Comparison of ENCODE assay signal across 10 cellular contexts in the genomic region with DNA sequence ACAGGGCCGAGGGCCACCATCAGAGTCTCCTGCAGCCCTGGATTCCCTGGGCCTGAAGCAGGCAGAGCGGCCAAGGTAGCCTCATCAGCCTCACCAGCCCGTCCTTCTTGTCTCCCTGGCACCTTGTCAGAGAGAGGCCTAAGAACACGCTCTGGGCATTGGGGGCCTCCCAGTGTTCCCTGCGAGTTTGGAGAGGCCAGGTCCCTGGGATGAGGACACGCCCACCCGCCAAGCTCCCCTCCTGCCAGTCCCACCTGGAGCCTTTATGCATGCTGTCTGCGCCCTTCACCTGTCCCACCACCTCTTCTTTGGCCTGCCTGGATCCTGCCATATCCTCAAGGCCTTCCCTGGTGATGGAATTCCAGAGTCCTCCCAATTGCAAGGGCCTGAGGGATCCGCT.
DNase-seq lines count a peak whose midpoint lies in the region; ATAC-seq and TF ChIP-seq lines count a peak whose summit lies in the region.
"Had no signal": no experiment of that assay in that cellular context is flagged by ENCODE, and none has a peak within 500 bp of the region (broad histone marks: within the 10 kb centered on the region; RNA-seq: fewer than 3 reads in every experiment).

No MANE protein-coding gene starts in this region.

- no peaks in the 10 kb centered on the region for H3K27me3 Mint-ChIP-seq in IgD-negative memory B cell
- H3K27me3 Mint-ChIP-seq: CD4-positive, CD25-positive, alpha-beta regulatory T cell had no signal

- no peaks in the 10 kb centered on the region for H3K36me3 ChIP-seq in DND-41 (ENCODE audit: insufficient read depth, low read length)
- H3K36me3 ChIP-seq in adipocyte (ENCODE audit: control insufficient read depth, insufficient read depth, low read length, severe bottlenecking): no peaks in the 10 kb centered on the region
- H3K36me3 ChIP-seq in psoas muscle (ENCODE audit: insufficient read depth in 1 of 2, low read depth in 1 of 2): no peaks in the 10 kb centered on the region
- no peaks in the 10 kb centered on the region for H3K36me3 ChIP-seq in mammary epithelial cell (ENCODE audit: insufficient read depth, low read length)
- H3K36me3 ChIP-seq: Peyer's patch had no signal

- no TSS peak for BruUV-seq in mammary epithelial cell (replicated peaks; lab: Mats Ljungman, UMichigan)

- no peak for DNase-seq in DND-41
- no peak for DNase-seq in adipocyte (ENCODE audit: low read depth)
- DNase-seq in psoas muscle: peak; percentile 9 to 32
- DNase-seq in mammary epithelial cell: no peak
- no peak for DNase-seq in amniotic stem cell (lab: John Stamatoyannopoulos, UW)
- DNase-seq in T1000 (lab: John Stamatoyannopoulos, UW): no peak
- DNase-seq: NCI-H1694 treated with DMSO at 0.1 percent for 48 hours had no signal

- dilution Hi-C loops in mammary epithelial cell (cut with HindIII; ENCODE audit: low sequenced_read_pairs): loop anchor here (5.0 kb wide), 1 partner anchor 91 kb away; no protein-coding TSS in a partner anchor

- H3K4me3 Mint-ChIP-seq in IgD-negative memory B cell: no peak overlapping the region
- H3K4me3 Mint-ChIP-seq: CD4-positive, CD25-positive, alpha-beta regulatory T cell had no signal

- H4K20me1 ChIP-seq in DND-41 (ENCODE audit: insufficient read depth, low read length) (no peaks in the 10 kb centered on the region), mammary epithelial cell (ENCODE audit: insufficient read depth, low read length) (no peaks in the 10 kb centered on the region)

- H3K4me3 ChIP-seq in DND-41 (ENCODE audit: low read depth in 1 of 2, low read length in 2 of 2) (no peak overlapping the region), adipocyte (ENCODE audit: low read length) (no peak overlapping the region), psoas muscle (no peak overlapping the region), mammary epithelial cell (replicated peaks in 1 of 3; ENCODE audit: insufficient read depth in 1 of 3, low read depth in 2 of 3, low read length in 3 of 3) (no peak overlapping the region)
- H3K4me3 ChIP-seq: Peyer's patch had no signal

- in situ Hi-C loops in mammary epithelial cell (cut with MboI; ENCODE audit: low sequenced_read_pairs in 2 of 2): loop anchor here (10.0 kb wide), 2 partner anchors 204 to 214 kb away; partner anchors contain the start of gene FAM53B (in 1 of the 2)

- H2AFZ ChIP-seq in DND-41 (ENCODE audit: low read depth, low read length) (peak overlapping the region; percentile 63; the same call in 1 of the 2 replicates), mammary epithelial cell (ENCODE audit: low read depth, low read length) (no peak overlapping the region)

- H3K27ac ChIP-seq in DND-41 (ENCODE audit: low read length) (0 out of 2 replicates have a peak overlapping the region, but pooled peaks have one; percentile 17), psoas muscle (no peak overlapping the region), mammary epithelial cell (ENCODE audit: insufficient read depth, low read depth, low read length) (no peak overlapping the region)
- H3K27ac ChIP-seq: Peyer's patch had no signal

- H3K79me2 ChIP-seq in DND-41 (ENCODE audit: insufficient read depth, low read length) (no peaks in the 10 kb centered on the region), mammary epithelial cell (ENCODE audit: insufficient read depth, low read length) (no peaks in the 10 kb centered on the region)

- H3K36me3 Mint-ChIP-seq in IgD-negative memory B cell: no peaks in the 10 kb centered on the region
- H3K36me3 Mint-ChIP-seq: CD4-positive, CD25-positive, alpha-beta regulatory T cell had no signal

- H3K9ac ChIP-seq in DND-41 (ENCODE audit: low read depth, low read length) (peak overlapping the region; percentile 29; the same call in 1 of the 2 replicates), adipocyte (ENCODE audit: low read length) (peak overlapping the region; percentile 35), mammary epithelial cell (ENCODE audit: insufficient read depth, low read length) (no peak overlapping the region)

- intact Hi-C loops in psoas muscle (cut with DNase I): loop anchor here (2.0 to 5.0 kb wide), 5 partner anchors 36 to 296 kb away; partner anchors contain the start of gene FAM53B (in 1 of the 2)
- intact Hi-C loops in mammary epithelial cell (cut with micrococcal nuclease): loop anchor here (1.0 to 10.0 kb wide), 7 partner anchors 141 to 616 kb away; no protein-coding TSS in a partner anchor

- peaks cover 9 to 25% (median 22%) of the 10 kb centered on the region in 3 donors for H3K4me1 Mint-ChIP-seq in IgD-negative memory B cell

- ATAC-seq in DND-41 (ENCODE audit: insufficient read depth, low read depth) (no peak), psoas muscle (no peak)

- H3K4me1 ChIP-seq in DND-41 (ENCODE audit: insufficient read depth, low read length) (peaks cover 9% of the 10 kb centered on the region), adipocyte (ENCODE audit: control insufficient read depth, insufficient read depth, low read length) (no peaks in the 10 kb centered on the region), psoas muscle (no peaks in the 10 kb centered on the region), mammary epithelial cell (ENCODE audit: insufficient read depth, low read length) (peaks cover 12% of the 10 kb centered on the region)

- H3K9me3 ChIP-seq in DND-41 (ENCODE audit: insufficient read depth, low read length, severe bottlenecking): no peaks in the 10 kb centered on the region
- no peaks in the 10 kb centered on the region for H3K9me3 ChIP-seq in adipocyte (ENCODE audit: control insufficient read depth, low read length)
- H3K9me3 ChIP-seq in psoas muscle: no peaks in the 10 kb centered on the region
- no peaks in the 10 kb centered on the region for H3K9me3 ChIP-seq in mammary epithelial cell (replicated peaks; ENCODE audit: insufficient read depth, low read length)
- H3K9me3 ChIP-seq: Peyer's patch had no signal

- TF ChIP-seq CTCF in DND-41 (IDR thresholded peaks at IDR 0.05; ENCODE audit: borderline replicate concordance, extremely low read depth, low read length, poor library complexity, severe bottlenecking) (no peak), psoas muscle (IDR thresholded peaks at IDR 0.05) (no peak), mammary epithelial cell (conservative IDR thresholded peaks at IDR 0.05 in 1 of 2, IDR thresholded peaks at IDR 0.05 in 1 of 2; ENCODE audit: extremely low read depth in 1 of 2, insufficient read depth in 1 of 2, low read depth in 1 of 2, low read length in 2 of 2) (no peak)

- no peaks in the 10 kb centered on the region for H3K9me3 Mint-ChIP-seq in IgD-negative memory B cell
- H3K9me3 Mint-ChIP-seq: CD4-positive, CD25-positive, alpha-beta regulatory T cell had no signal

- H3K4me2 ChIP-seq in DND-41 (ENCODE audit: insufficient read depth, low read length) (no peak overlapping the region), mammary epithelial cell (ENCODE audit: insufficient read depth, low read depth, low read length) (no peak overlapping the region)

- H3K27ac Mint-ChIP-seq in IgD-negative memory B cell: peak overlapping the region in 2 of 3 donors; percentile 51 to 80

- 87 to 90% (median 89%) methylated on average over 9 of the region's 9 CpGs for WGBS in psoas muscle, 3 donors
- 100% methylated on average over 1 of the region's 9 CpGs for WGBS in mammary epithelial cell (ENCODE audit: low coverage, missing lambda C conversion rate)

- H3K27me3 ChIP-seq in DND-41 (ENCODE audit: insufficient read depth, low read length, poor library complexity): no peaks in the 10 kb centered on the region
- no peaks in the 10 kb centered on the region for H3K27me3 ChIP-seq in adipocyte (replicated peaks; ENCODE audit: control insufficient read depth, insufficient read depth, low read length)
- H3K27me3 ChIP-seq in psoas muscle (ENCODE audit: insufficient read depth in 3 of 3, low read length in 2 of 3): no peaks in the 10 kb centered on the region
- H3K27me3 ChIP-seq in mammary epithelial cell (ENCODE audit: insufficient read depth, low read length): no peaks in the 10 kb centered on the region
- H3K27me3 ChIP-seq: Peyer's patch had no signal

- CTCF ChIA-PET in mammary epithelial cell (lab: Charles Lee; ENCODE audit: low non-redundant PET): interaction anchor here (1.0 to 2.0 kb wide), 2 partner anchors 210 to 215 kb away, joined by 3 to 10 read pairs; no protein-coding TSS in a partner anchor

Comparison
In these comparisons a context has a peak if more than half of its experiments do, and no peak if none do; other contexts are left out.
1. DNase-seq: peak in psoas muscle (2 of 2); none in DND-41 (single experiment), adipocyte (single experiment), mammary epithelial cell (single experiment), amniotic stem cell (single experiment) and T1000 (single experiment).